ENCODE assay signal across 9 cellular contexts in genomic region chr3:84959470-84960380, GRCh38. TPM values are rescaled to one million over a fixed set of nuclear protein-coding genes. Genes with fewer than 3 reads are reported as not detected.
DNase-seq lines count a peak whose midpoint lies in the region; ATAC-seq, FAIRE-seq and TF ChIP-seq lines count a peak whose summit lies in the region.
"Had no signal": no experiment of that assay in that cellular context is flagged by ENCODE, and none has a peak within 500 bp of the region (broad histone marks: within the 10 kb centered on the region; RNA-seq: fewer than 3 reads in every experiment).

No MANE protein-coding gene starts in this region.

- H3K27me3 ChIP-seq in HL-60 (ENCODE audit: insufficient read depth, poor library complexity, severe bottlenecking) (peaks cover 23% of the 10 kb centered on the region), mammary epithelial cell (ENCODE audit: insufficient read depth, low read length) (peaks cover 3% of the 10 kb centered on the region), vagina (peaks cover 5% of the 10 kb centered on the region)

- no peak for TF ChIP-seq CTCF in 22Rv1 (IDR thresholded peaks at IDR 0.05)
- TF ChIP-seq CTCF in HL-60 (IDR thresholded peaks at IDR 0.05; ENCODE audit: insufficient read depth, low read length): no peak
- TF ChIP-seq CTCF in mammary epithelial cell (conservative IDR thresholded peaks at IDR 0.05 in 1 of 2, IDR thresholded peaks at IDR 0.05 in 1 of 2; ENCODE audit: extremely low read depth in 1 of 2, insufficient read depth in 1 of 2, low read depth in 1 of 2, low read length in 2 of 2): no peak
- no peak for TF ChIP-seq CTCF in vagina (IDR thresholded peaks at IDR 0.05)

- peaks cover 14% of the 10 kb centered on the region for H3K4me1 Mint-ChIP-seq in memory B cell

- H3K4me3 ChIP-seq in HL-60 (replicated peaks; ENCODE audit: insufficient read depth, low read length) (peak overlapping the region; percentile 54), mammary epithelial cell (replicated peaks in 1 of 3; ENCODE audit: insufficient read depth in 1 of 3, low read depth in 2 of 3, low read length in 3 of 3) (peak overlapping the region; percentile 57 to 64 (median 58)), vagina (peak overlapping the region; percentile 48)
- H3K4me3 ChIP-seq: GM12878 had no signal

- no peaks in the 10 kb centered on the region for H3K9me3 ChIP-seq in mammary epithelial cell (replicated peaks; ENCODE audit: insufficient read depth, low read length)
- no peaks in the 10 kb centered on the region for H3K9me3 ChIP-seq in vagina

- peak overlapping the region; percentile 94 for H2AFZ ChIP-seq in mammary epithelial cell (ENCODE audit: low read depth, low read length)

- ATAC-seq in memory B cell (ENCODE audit: low read depth) (no peak), left colon (no peak), HG03354 (IDR thresholded peaks at IDR 0.05; ENCODE audit: poor library complexity, severe bottlenecking, unreplicated experiment) (no peak)

- H3K4me1 ChIP-seq in mammary epithelial cell (ENCODE audit: insufficient read depth, low read length) (peaks cover 9% of the 10 kb centered on the region), vagina (peaks cover 14% of the 10 kb centered on the region)

- H3K36me3 Mint-ChIP-seq in memory B cell: peaks cover 1% of the 10 kb centered on the region

- FAIRE-seq in GM19239 (lab: Jason Lieb, UNC): no peak
- FAIRE-seq: GM12878 had no signal

- in situ Hi-C loops in mammary epithelial cell (cut with MboI; ENCODE audit: low sequenced_read_pairs in 2 of 2): no loop called here

- CTCF ChIA-PET in mammary epithelial cell (lab: Charles Lee; ENCODE audit: low non-redundant PET): no interaction called here

- no peak for TF ChIP-seq POLR2A in vagina (IDR thresholded peaks at IDR 0.05)

- DNase-seq in HL-60 (ENCODE audit: low read depth in 1 of 2, low spot score in 1 of 2) (no peak), mammary epithelial cell (no peak), memory B cell (ENCODE audit: low spot score in 2 of 2) (no peak), vagina (ENCODE audit: extremely low spot score in 2 of 2) (no peak), GM19239 (ENCODE audit: insufficient read length, low spot score) (no peak), left colon (no peak)

- H3K36me3 ChIP-seq in mammary epithelial cell (ENCODE audit: insufficient read depth, low read length) (no peaks in the 10 kb centered on the region), vagina (no peaks in the 10 kb centered on the region)

- H3K9ac ChIP-seq in mammary epithelial cell (ENCODE audit: insufficient read depth, low read length): no peak overlapping the region

- peak overlapping the region; percentile 61 for H3K4me3 Mint-ChIP-seq in memory B cell

- dilution Hi-C loops in mammary epithelial cell (cut with HindIII; ENCODE audit: low sequenced_read_pairs): no loop called here

- H4K20me1 ChIP-seq in mammary epithelial cell (ENCODE audit: insufficient read depth, low read length): no peaks in the 10 kb centered on the region

- BruUV-seq in mammary epithelial cell (replicated peaks; lab: Mats Ljungman, UMichigan): no TSS peak

- peaks cover 16% of the 10 kb centered on the region for H3K27me3 Mint-ChIP-seq in memory B cell

- intact Hi-C loops in mammary epithelial cell (cut with micrococcal nuclease) (no loop called here), vagina (cut with DNase I) (no loop called here), left colon (cut with DNase I, micrococcal nuclease) (no loop called here)

- 0% methylated on average over 13 of the region's 40 CpGs for WGBS in mammary epithelial cell (ENCODE audit: low coverage, missing lambda C conversion rate)

- H3K4me2 ChIP-seq in mammary epithelial cell (ENCODE audit: insufficient read depth, low read depth, low read length): peak overlapping the region; percentile 100

- H3K27ac ChIP-seq in 22Rv1 (peak overlapping the region; percentile 65), HL-60 (replicated peaks) (no peak overlapping the region), mammary epithelial cell (ENCODE audit: insufficient read depth, low read depth, low read length) (no peak overlapping the region), vagina (no peak overlapping the region)

- no peaks in the 10 kb centered on the region for H3K79me2 ChIP-seq in mammary epithelial cell (ENCODE audit: insufficient read depth, low read length)

- H3K9me3 Mint-ChIP-seq in memory B cell: peaks cover 2% of the 10 kb centered on the region

- H3K27ac Mint-ChIP-seq in memory B cell: no peak overlapping the region

RNA-seq across cellular contexts. Expression of gene CADM2, which starts 0.9 kb away (rescaled TPM):
- total RNA-seq in mammary epithelial cell (not detected), vagina (3.7 TPM), left colon (1 to 10 TPM; 1.1 to 2.5 TPM)
- polyA plus RNA-seq in mammary epithelial cell: not detected
- polyA minus RNA-seq in mammary epithelial cell: not detected
- total RNA-seq: GM12878 had no signal
